20 cellular contexts compared by ENCODE assay signal in the genomic region with DNA sequence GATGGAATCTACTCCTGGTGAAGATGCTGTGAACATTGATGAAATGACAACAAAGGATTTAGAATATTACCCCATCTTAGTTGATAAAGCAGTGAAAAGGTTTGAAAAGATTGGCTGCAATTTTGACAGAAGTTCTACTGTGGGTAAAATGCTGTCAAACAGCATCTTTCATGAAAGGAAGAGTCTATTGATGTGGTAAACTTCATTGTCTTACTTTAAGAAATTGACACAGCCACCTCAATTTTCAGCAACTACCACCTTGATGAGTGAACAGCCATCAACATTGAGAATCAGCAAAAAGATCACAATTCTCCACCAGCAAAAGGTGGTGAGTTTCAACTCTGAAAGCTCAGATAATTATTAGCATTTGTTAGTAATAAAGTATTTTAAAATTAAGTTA.
DNase-seq lines count a peak whose midpoint lies in the region; ATAC-seq and TF ChIP-seq lines count a peak whose summit lies in the region.
"Had no signal": no experiment of that assay in that cellular context is flagged by ENCODE, and none has a peak within 500 bp of the region (broad histone marks: within the 10 kb centered on the region; RNA-seq: fewer than 3 reads in every experiment).

No MANE protein-coding gene starts in this region.

- POLR2A ChIA-PET in CD4-positive, alpha-beta memory T cell (lab: Charles Lee; ENCODE audit: partially characterized antibody) = no interaction called here
- POLR2A ChIA-PET in T-cell (lab: Charles Lee) = no interaction called here
- POLR2A ChIA-PET in naive thymus-derived CD8-positive, alpha-beta T cell (lab: Charles Lee) = no interaction called here

- no peak overlapping the region for H3K4me3 ChIP-seq in CD4-positive, alpha-beta memory T cell (ENCODE audit: low read length in 2 of 2)
- H3K4me3 ChIP-seq in DND-41 (ENCODE audit: low read depth in 1 of 2, low read length in 2 of 2) (no peak overlapping the region), left ventricle myocardium inferior (no peak overlapping the region)
- H3K4me3 ChIP-seq: BLaER1 had no signal

- H3K27me3 ChIP-seq in CD4-positive, alpha-beta memory T cell (ENCODE audit: insufficient read depth, low read length) = no peaks in the 10 kb centered on the region
- no peaks in the 10 kb centered on the region for H3K27me3 ChIP-seq in DND-41 (ENCODE audit: insufficient read depth, low read length, poor library complexity)
- H3K27me3 ChIP-seq in left ventricle myocardium inferior (ENCODE audit: low read depth) = no peaks in the 10 kb centered on the region
- H3K27me3 ChIP-seq: BE2C, BLaER1 had no signal

- no peak for TF ChIP-seq CTCF in DND-41 (IDR thresholded peaks at IDR 0.05; ENCODE audit: borderline replicate concordance, extremely low read depth, low read length, poor library complexity, severe bottlenecking)
- TF ChIP-seq CTCF in left ventricle myocardium inferior (IDR thresholded peaks at IDR 0.05; ENCODE audit: borderline replicate concordance) = no peak

- peaks cover 5 to 11% (median 8%) of the 10 kb centered on the region in 4 donors for H3K4me1 Mint-ChIP-seq in CD4-positive, alpha-beta memory T cell
- peaks cover 6 to 12% (median 10%) of the 10 kb centered on the region in 3 donors for H3K4me1 Mint-ChIP-seq in T-cell
- peaks cover 5 to 8% (median 7%) of the 10 kb centered on the region in 4 donors for H3K4me1 Mint-ChIP-seq in naive thymus-derived CD8-positive, alpha-beta T cell
- H3K4me1 Mint-ChIP-seq in activated naive CD4-positive, alpha-beta T cell treated with anti-CD3 and anti-CD28 coated beads for 36 hours (ENCODE audit: low read depth) = peaks cover 6% of the 10 kb centered on the region
- H3K4me1 Mint-ChIP-seq: CD14-positive monocyte; CD4-positive, CD25-positive, alpha-beta regulatory T cell had no signal

- no peak overlapping the region for H3K27ac ChIP-seq in CD4-positive, alpha-beta memory T cell (ENCODE audit: low read depth, low read length)
- H3K27ac ChIP-seq in DND-41 (ENCODE audit: low read length) (no peak overlapping the region), left ventricle myocardium inferior (replicated peaks) (no peak overlapping the region)
- H3K27ac ChIP-seq: BLaER1 had no signal

- no peak overlapping the region for H3K9ac ChIP-seq in DND-41 (ENCODE audit: low read depth, low read length)
- H3K9ac ChIP-seq: BLaER1 had no signal

- H3K79me2 ChIP-seq in DND-41 (ENCODE audit: insufficient read depth, low read length) = no peaks in the 10 kb centered on the region

- in situ Hi-C loops in G401 (cut with HindIII; ENCODE audit: low sequenced_read_pairs) = no loop called here

- no peaks in the 10 kb centered on the region for H4K20me1 ChIP-seq in DND-41 (ENCODE audit: insufficient read depth, low read length)
- H4K20me1 ChIP-seq: BLaER1 had no signal

- H2AFZ ChIP-seq in DND-41 (ENCODE audit: low read depth, low read length) = no peak overlapping the region

- ATAC-seq in DND-41 (ENCODE audit: insufficient read depth, low read depth) (peak; percentile 88), T-cell (replicated peaks in 1 of 4) (peak in 3 of 4 experiments; percentile 50 to 82 (median 54)), HG03460 (IDR thresholded peaks at IDR 0.05; ENCODE audit: unreplicated experiment) (no peak)
- peak; percentile 39 to 87 for ATAC-seq in naive thymus-derived CD8-positive, alpha-beta T cell

- no peaks in the 10 kb centered on the region for H3K9me3 ChIP-seq in CD4-positive, alpha-beta memory T cell (ENCODE audit: control insufficient read depth in 1 of 2, low read length in 2 of 2)
- peaks cover 8% of the 10 kb centered on the region for H3K9me3 ChIP-seq in DND-41 (ENCODE audit: insufficient read depth, low read length, severe bottlenecking)
- peaks cover 5% of the 10 kb centered on the region for H3K9me3 ChIP-seq in left ventricle myocardium inferior (replicated peaks)
- H3K9me3 ChIP-seq: BE2C had no signal

- no peak overlapping the region for H3K27ac Mint-ChIP-seq in CD4-positive, alpha-beta memory T cell
- peak overlapping the region in 1 of 2 donors; percentile 17 for H3K27ac Mint-ChIP-seq in T-cell
- H3K27ac Mint-ChIP-seq in naive thymus-derived CD8-positive, alpha-beta T cell = peak overlapping the region in 3 of 10 donors; percentile 4 to 78 (median 6)
- H3K27ac Mint-ChIP-seq in activated naive CD4-positive, alpha-beta T cell treated with anti-CD3 and anti-CD28 coated beads for 36 hours = no peak overlapping the region
- H3K27ac Mint-ChIP-seq: CD14-positive monocyte; CD4-positive, CD25-positive, alpha-beta regulatory T cell had no signal

- intact Hi-C loops in CD4-positive, alpha-beta memory T cell (cut with micrococcal nuclease) = no loop called here
- intact Hi-C loops in left ventricle myocardium inferior (cut with micrococcal nuclease) = no loop called here
- intact Hi-C loops in activated naive CD4-positive, alpha-beta T cell treated with anti-CD3 and anti-CD28 coated beads for 36 hours (cut with micrococcal nuclease) = no loop called here

- CTCF ChIA-PET in CD4-positive, alpha-beta memory T cell (lab: Charles Lee; ENCODE audit: partially characterized antibody) = no interaction called here
- CTCF ChIA-PET in T-cell (lab: Charles Lee) = no interaction called here
- CTCF ChIA-PET in activated naive CD4-positive, alpha-beta T cell treated with anti-CD3 and anti-CD28 coated beads for 36 hours (lab: Charles Lee) = no interaction called here

- DNase-seq in CD4-positive, alpha-beta memory T cell = peak in 3 of 5 donors; percentile 1 to 8 (median 2)
- DNase-seq in DND-41 = no peak
- DNase-seq in T-cell = no peak
- DNase-seq in naive thymus-derived CD8-positive, alpha-beta T cell = peak in 3 of 10 donors; percentile 20 to 55 (median 45)
- no peak for DNase-seq in G401 (ENCODE audit: low spot score)
- no peak for DNase-seq in left ventricle myocardium inferior
- no peak for DNase-seq in activated naive CD4-positive, alpha-beta T cell treated with anti-CD3 and anti-CD28 coated beads for 36 hours
- DNase-seq: 8988T; ACHN; BE2C; C1 segment of cervical spinal cord; Caco-2; Calu3; CD4-positive, CD25-positive, alpha-beta regulatory T cell; DMS79 treated with DMSO at 0.1 percent for 48 hours; EL; GF-D8 had no signal

- no peak overlapping the region for H3K4me3 Mint-ChIP-seq in CD4-positive, alpha-beta memory T cell
- H3K4me3 Mint-ChIP-seq in T-cell = no peak overlapping the region
- H3K4me3 Mint-ChIP-seq in naive thymus-derived CD8-positive, alpha-beta T cell = peak overlapping the region in 1 of 10 donors; percentile 20
- no peak overlapping the region for H3K4me3 Mint-ChIP-seq in activated naive CD4-positive, alpha-beta T cell treated with anti-CD3 and anti-CD28 coated beads for 36 hours
- H3K4me3 Mint-ChIP-seq: CD14-positive monocyte; CD4-positive, CD25-positive, alpha-beta regulatory T cell had no signal

- H3K27me3 Mint-ChIP-seq in CD4-positive, alpha-beta memory T cell = no peaks in the 10 kb centered on the region
- no peaks in the 10 kb centered on the region for H3K27me3 Mint-ChIP-seq in T-cell
- peaks cover 0 to 1% (median 0%) of the 10 kb centered on the region in 5 donors for H3K27me3 Mint-ChIP-seq in naive thymus-derived CD8-positive, alpha-beta T cell
- no peaks in the 10 kb centered on the region for H3K27me3 Mint-ChIP-seq in activated naive CD4-positive, alpha-beta T cell treated with anti-CD3 and anti-CD28 coated beads for 36 hours (ENCODE audit: low read depth)
- H3K27me3 Mint-ChIP-seq: CD4-positive, CD25-positive, alpha-beta regulatory T cell had no signal

- H3K4me2 ChIP-seq in DND-41 (ENCODE audit: insufficient read depth, low read length) = no peak overlapping the region
- H3K4me2 ChIP-seq: BLaER1 had no signal

- no peaks in the 10 kb centered on the region for H3K36me3 Mint-ChIP-seq in CD4-positive, alpha-beta memory T cell
- H3K36me3 Mint-ChIP-seq in T-cell = no peaks in the 10 kb centered on the region
- H3K36me3 Mint-ChIP-seq in naive thymus-derived CD8-positive, alpha-beta T cell = no peaks in the 10 kb centered on the region
- no peaks in the 10 kb centered on the region for H3K36me3 Mint-ChIP-seq in activated naive CD4-positive, alpha-beta T cell treated with anti-CD3 and anti-CD28 coated beads for 36 hours (ENCODE audit: low read depth)
- H3K36me3 Mint-ChIP-seq: CD14-positive monocyte; CD4-positive, CD25-positive, alpha-beta regulatory T cell had no signal

- H3K4me1 ChIP-seq in CD4-positive, alpha-beta memory T cell (ENCODE audit: insufficient read depth, low read length) = no peaks in the 10 kb centered on the region
- peaks cover 3% of the 10 kb centered on the region; the same call in 1 of the 2 replicates for H3K4me1 ChIP-seq in DND-41 (ENCODE audit: insufficient read depth, low read length)
- H3K4me1 ChIP-seq in left ventricle myocardium inferior = no peaks in the 10 kb centered on the region
- H3K4me1 ChIP-seq: BE2C, BLaER1, Caco-2 had no signal

- H3K9me3 Mint-ChIP-seq in CD4-positive, alpha-beta memory T cell = peaks cover 0 to 11% (median 2%) of the 10 kb centered on the region in 8 donors
- peaks cover 0 to 14% (median under 1%) of the 10 kb centered on the region in 3 donors for H3K9me3 Mint-ChIP-seq in T-cell
- H3K9me3 Mint-ChIP-seq in naive thymus-derived CD8-positive, alpha-beta T cell = peaks cover 0 to 4% (median under 1%) of the 10 kb centered on the region in 9 donors
- H3K9me3 Mint-ChIP-seq in activated naive CD4-positive, alpha-beta T cell treated with anti-CD3 and anti-CD28 coated beads for 36 hours = peaks cover 7% of the 10 kb centered on the region

- H3K36me3 ChIP-seq in CD4-positive, alpha-beta memory T cell (ENCODE audit: insufficient read depth, low read length) = no peaks in the 10 kb centered on the region
- H3K36me3 ChIP-seq in DND-41 (ENCODE audit: insufficient read depth, low read length) (no peaks in the 10 kb centered on the region), left ventricle myocardium inferior (no peaks in the 10 kb centered on the region)
- H3K36me3 ChIP-seq: BE2C, BLaER1 had no signal

Comparison
In these comparisons a context has a peak if more than half of its experiments do, and no peak if none do; other contexts are left out.
1. DNase-seq: peak in CD4-positive, alpha-beta memory T cell (3 of 5); none in DND-41 (single experiment), T-cell (0 of 34), G401 (single experiment), left ventricle myocardium inferior (single experiment) and activated naive CD4-positive, alpha-beta T cell treated with anti-CD3 and anti-CD28 coated beads for 36 hours (single experiment).